Comparison of ENCODE assay signal across 13 cellular contexts in the genomic region with DNA sequence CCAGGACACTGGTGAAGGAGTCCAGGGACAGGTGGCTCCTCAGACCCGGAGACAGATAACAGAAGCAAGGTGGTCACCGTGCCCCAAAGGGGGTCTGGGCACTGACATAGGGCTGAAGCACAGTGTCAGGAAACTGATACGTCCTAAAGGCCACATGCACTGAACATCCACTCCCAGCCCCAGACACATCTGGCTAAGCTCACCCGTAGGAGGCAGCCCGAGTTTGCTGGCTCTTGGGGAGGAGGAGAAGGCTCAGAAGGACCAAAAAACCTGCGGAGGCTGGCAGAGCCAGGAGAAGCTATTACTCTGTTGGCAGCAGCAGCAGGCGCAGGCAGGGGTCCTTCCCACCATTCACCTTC. TPM values are rescaled to one million over a fixed set of nuclear protein-coding genes. Genes with fewer than 3 reads are reported as not detected.
DNase-seq lines count a peak whose midpoint lies in the region; ATAC-seq and TF ChIP-seq lines count a peak whose summit lies in the region.
"Had no signal": no experiment of that assay in that cellular context is flagged by ENCODE, and none has a peak within 500 bp of the region (broad histone marks: within the 10 kb centered on the region; RNA-seq: fewer than 3 reads in every experiment).

No MANE protein-coding gene starts in this region.

- H3K27ac ChIP-seq in right cardiac atrium (ENCODE audit: low read length): no peak overlapping the region
- H3K27ac ChIP-seq in lung (ENCODE audit: low read depth in 1 of 2, low read length in 1 of 2): peak overlapping the region in 1 of 2 donors; percentile 32
- H3K27ac ChIP-seq in upper lobe of left lung: peak overlapping the region in 2 of 4 donors; percentile 80 to 81
- H3K27ac ChIP-seq: neutrophil had no signal

- no peaks in the 10 kb centered on the region for H3K36me3 ChIP-seq in lung (ENCODE audit: control insufficient read depth in 2 of 2, insufficient read depth in 2 of 2, low read length in 2 of 2)
- H3K36me3 ChIP-seq in upper lobe of left lung: no peaks in the 10 kb centered on the region
- H3K36me3 ChIP-seq: neutrophil, Peyer's patch, vagina had no signal

- H3K4me3 ChIP-seq in right cardiac atrium (ENCODE audit: low read length) (peak overlapping the region; percentile 65), lung (peak overlapping the region; percentile 56), upper lobe of left lung (peak overlapping the region; percentile 29 to 86 (median 74)), lower leg skin (ENCODE audit: low read depth, poor library complexity, severe bottlenecking) (no peak overlapping the region)

- no peak overlapping the region for H3K27ac Mint-ChIP-seq in activated T-helper 17 cell treated with anti-CD3 and anti-CD28 coated beads, Interleukin-2, amount 50 U/mL, for 72 hours
- H3K27ac Mint-ChIP-seq: activated CD4-positive, alpha-beta T cell treated with anti-CD3 and anti-CD28 coated beads for 36 hours had no signal

- WGBS in right cardiac atrium: 27% methylated on average over 7 of the region's 7 CpGs
- 28 to 36% methylated on average over 7 of the region's 7 CpGs for WGBS in lung, 2 donors
- WGBS in upper lobe of left lung, 2 donors: 22 to 38% methylated on average over 7 of the region's 7 CpGs
- 20 to 26% methylated on average over 4 to 6 of the region's 7 CpGs for WGBS in lower leg skin, 2 donors

- H3K27me3 Mint-ChIP-seq in activated T-helper 17 cell treated with anti-CD3 and anti-CD28 coated beads, Interleukin-2, amount 50 U/mL, for 72 hours: peaks cover 17% of the 10 kb centered on the region

- no peaks in the 10 kb centered on the region for H3K9me3 Mint-ChIP-seq in activated T-helper 17 cell treated with anti-CD3 and anti-CD28 coated beads, Interleukin-2, amount 50 U/mL, for 72 hours

- no peak for DNase-seq in right cardiac atrium
- DNase-seq in Right ventricle myocardium superior: no peak
- no peak for DNase-seq in lung (ENCODE audit: low spot score)
- DNase-seq in upper lobe of left lung: no peak
- DNase-seq in stimulated activated naive CD4-positive, alpha-beta T cell (lab: John Stamatoyannopoulos, UW): no peak
- DNase-seq in GM10266 (ENCODE audit: extremely low spot score): no peak
- DNase-seq in lower leg skin (ENCODE audit: low spot score in 2 of 2): no peak
- DNase-seq: activated CD4-positive, alpha-beta T cell treated with anti-CD3 and anti-CD28 coated beads for 36 hours; foreskin melanocyte; Peyer's patch had no signal

- peak overlapping the region; percentile 65 for H3K4me3 Mint-ChIP-seq in activated T-helper 17 cell treated with anti-CD3 and anti-CD28 coated beads, Interleukin-2, amount 50 U/mL, for 72 hours

- no peak for ATAC-seq in right cardiac atrium
- ATAC-seq in Right ventricle myocardium superior (ENCODE audit: poor library complexity): no peak
- ATAC-seq in activated T-helper 17 cell treated with anti-CD3 and anti-CD28 coated beads, Interleukin-2, amount 50 U/mL, for 72 hours (replicated peaks): no peak
- no peak for ATAC-seq in lung (ENCODE audit: insufficient read depth, low FRiP score)
- ATAC-seq in upper lobe of left lung (ENCODE audit: low FRiP score in 2 of 2): no peak

- H3K36me3 Mint-ChIP-seq in activated T-helper 17 cell treated with anti-CD3 and anti-CD28 coated beads, Interleukin-2, amount 50 U/mL, for 72 hours (ENCODE audit: low read depth): no peaks in the 10 kb centered on the region

- no peaks in the 10 kb centered on the region for H3K9me3 ChIP-seq in right cardiac atrium (ENCODE audit: control insufficient read depth, low read length)
- no peaks in the 10 kb centered on the region for H3K9me3 ChIP-seq in lung (ENCODE audit: control insufficient read depth in 2 of 2, insufficient read depth in 1 of 2, low read length in 1 of 2)
- no peaks in the 10 kb centered on the region for H3K9me3 ChIP-seq in upper lobe of left lung
- H3K9me3 ChIP-seq: neutrophil, Peyer's patch, vagina had no signal

- intact Hi-C loops in right cardiac atrium (cut with DNase I) (loop anchor here in 1 of 4 donors (10.0 kb wide), 1 partner anchor 67 kb away; no protein-coding TSS in a partner anchor), Right ventricle myocardium superior (cut with DNase I) (no loop called here), lower leg skin (cut with DNase I; ENCODE audit: low total_unique reads) (no loop called here)

- H3K4me1 Mint-ChIP-seq in activated T-helper 17 cell treated with anti-CD3 and anti-CD28 coated beads, Interleukin-2, amount 50 U/mL, for 72 hours: no peaks in the 10 kb centered on the region
- H3K4me1 Mint-ChIP-seq: activated CD4-positive, alpha-beta T cell treated with anti-CD3 and anti-CD28 coated beads for 36 hours had no signal

- no peaks in the 10 kb centered on the region for H3K27me3 ChIP-seq in right cardiac atrium (ENCODE audit: control insufficient read depth, insufficient read depth)
- no peaks in the 10 kb centered on the region for H3K27me3 ChIP-seq in lung (ENCODE audit: control insufficient read depth, insufficient read depth)
- H3K27me3 ChIP-seq in upper lobe of left lung: peaks cover 0 to 4% (median 0%) of the 10 kb centered on the region in 4 donors
- H3K27me3 ChIP-seq: vagina had no signal

- no peak for TF ChIP-seq POLR2A in upper lobe of left lung (IDR thresholded peaks at IDR 0.05)
- no peak for TF ChIP-seq POLR2A in lower leg skin (IDR thresholded peaks at IDR 0.05)

- no peak for TF ChIP-seq CTCF in lung (IDR thresholded peaks at IDR 0.05; ENCODE audit: control extremely low read depth, extremely low read depth)
- TF ChIP-seq CTCF in upper lobe of left lung (IDR thresholded peaks at IDR 0.05): no peak
- TF ChIP-seq CTCF in GM10266 (IDR thresholded peaks at IDR 0.05; ENCODE audit: control insufficient read depth, insufficient read depth, low read depth, missing control alignments): no peak
- no peak for TF ChIP-seq CTCF in lower leg skin (IDR thresholded peaks at IDR 0.05)

- no peak for TF ChIP-seq EP300 in upper lobe of left lung (IDR thresholded peaks at IDR 0.05)

- no peaks in the 10 kb centered on the region for H3K4me1 ChIP-seq in right cardiac atrium (ENCODE audit: control insufficient read depth, insufficient read depth, low read length)
- H3K4me1 ChIP-seq in lung (ENCODE audit: control insufficient read depth in 2 of 2, insufficient read depth in 2 of 2, low read length in 2 of 2): peaks cover 0 to 12% of the 10 kb centered on the region in 2 donors
- peaks cover 5 to 37% (median 16%) of the 10 kb centered on the region in 4 donors for H3K4me1 ChIP-seq in upper lobe of left lung

RNA-seq across cellular contexts. Expression of gene CACNA2D2, which starts 1.2 kb away (rescaled TPM):
- total RNA-seq in right cardiac atrium (10 to 100 TPM in 3 of 4 donors, 1 to 10 TPM in 1; 8.7 to 56.1 (median 40.9) TPM), Right ventricle myocardium superior (1.6 TPM), lung (100 to 1,000 TPM in 1 of 2 donors, 10 to 100 TPM in 1; 35.8 to 111 TPM), upper lobe of left lung (100 to 1,000 TPM in 4 of 6 donors, 10 to 100 TPM in 2; 71.5 to 213 (median 113) TPM), lower leg skin (1 to 10 TPM; 1.1 to 2.0 (median 1.6) TPM)
- polyA plus RNA-seq in right cardiac atrium (25.7 TPM), lung (100 to 1,000 TPM in 1 of 2 donors, 10 to 100 TPM in 1; 28.2 to 102 TPM)
- total RNA-seq in activated T-helper 17 cell treated with anti-CD3 and anti-CD28 coated beads, Interleukin-2, amount 50 U/mL, for 72 hours: 1 to 10 TPM in 1 of 2 donors, under 1 TPM in 1; 0.50 to 5.0 TPM
